In genomic region chr2:118124293-118124891, GRCh38 we compare ENCODE assay signal across 13 cellular contexts. TPM values are rescaled to one million over a fixed set of nuclear protein-coding genes. Genes with fewer than 3 reads are reported as not detected.
DNase-seq lines count a peak whose midpoint lies in the region; ATAC-seq and TF ChIP-seq lines count a peak whose summit lies in the region.
"Had no signal": no experiment of that assay in that cellular context is flagged by ENCODE, and none has a peak within 500 bp of the region (broad histone marks: within the 10 kb centered on the region; RNA-seq: fewer than 3 reads in every experiment).

No MANE protein-coding gene starts in this region.

- no peak overlapping the region for H2AFZ ChIP-seq in mammary epithelial cell (ENCODE audit: low read depth, low read length)

- peak overlapping the region; percentile 13 to 73 (median 25) for H3K27ac Mint-ChIP-seq in nephron
- H3K27ac Mint-ChIP-seq in T-cell = no peak overlapping the region
- H3K27ac Mint-ChIP-seq: activated CD4-positive, alpha-beta memory T cell treated with anti-CD3 and anti-CD28 coated beads for 36 hours had no signal

- no peak for TF ChIP-seq CTCF in mammary epithelial cell (conservative IDR thresholded peaks at IDR 0.05 in 1 of 2, IDR thresholded peaks at IDR 0.05 in 1 of 2; ENCODE audit: extremely low read depth in 1 of 2, insufficient read depth in 1 of 2, low read depth in 1 of 2, low read length in 2 of 2)
- no peak for TF ChIP-seq CTCF in nephron (IDR thresholded peaks at IDR 0.05; ENCODE audit: unreplicated experiment in 3 of 3)

- H3K4me2 ChIP-seq in mammary epithelial cell (ENCODE audit: insufficient read depth, low read depth, low read length) = peak overlapping the region; percentile 77

- H3K36me3 Mint-ChIP-seq in nephron (ENCODE audit: low read depth) = no peaks in the 10 kb centered on the region
- H3K36me3 Mint-ChIP-seq in T-cell = no peaks in the 10 kb centered on the region
- H3K36me3 Mint-ChIP-seq: activated CD4-positive, alpha-beta memory T cell treated with anti-CD3 and anti-CD28 coated beads for 36 hours had no signal

- H3K27me3 Mint-ChIP-seq in nephron (ENCODE audit: low read depth) (no peaks in the 10 kb centered on the region), T-cell (peaks cover 19 to 36% of the 10 kb centered on the region in 2 donors)

- H3K36me3 ChIP-seq in mammary epithelial cell (ENCODE audit: insufficient read depth, low read length) = no peaks in the 10 kb centered on the region
- H3K36me3 ChIP-seq: tibial artery had no signal

- H3K4me3 Mint-ChIP-seq in nephron (no peak overlapping the region), T-cell (no peak overlapping the region)
- H3K4me3 Mint-ChIP-seq: activated CD4-positive, alpha-beta memory T cell treated with anti-CD3 and anti-CD28 coated beads for 36 hours had no signal

- intact Hi-C loops in mammary epithelial cell (cut with micrococcal nuclease) = no loop called here

- H3K4me1 Mint-ChIP-seq in nephron = peaks cover 33% of the 10 kb centered on the region
- no peaks in the 10 kb centered on the region for H3K4me1 Mint-ChIP-seq in T-cell

- no peak overlapping the region for H3K4me3 ChIP-seq in mammary epithelial cell (replicated peaks in 1 of 3; ENCODE audit: insufficient read depth in 1 of 3, low read depth in 2 of 3, low read length in 3 of 3)
- H3K4me3 ChIP-seq: tibial artery had no signal

- no peaks in the 10 kb centered on the region for H3K79me2 ChIP-seq in mammary epithelial cell (ENCODE audit: insufficient read depth, low read length)

- dilution Hi-C loops in mammary epithelial cell (cut with HindIII; ENCODE audit: low sequenced_read_pairs) = no loop called here

- no peak for TF ChIP-seq POLR2A in GM18505 (IDR thresholded peaks at IDR 0.05; ENCODE audit: borderline replicate concordance, extremely low read depth, insufficient read depth, insufficient read length)

- H3K4me1 ChIP-seq in mammary epithelial cell (ENCODE audit: insufficient read depth, low read length) = peaks cover 34% of the 10 kb centered on the region

- peaks cover 2% of the 10 kb centered on the region for H3K9me3 Mint-ChIP-seq in nephron
- no peaks in the 10 kb centered on the region for H3K9me3 Mint-ChIP-seq in T-cell
- H3K9me3 Mint-ChIP-seq: activated CD4-positive, alpha-beta memory T cell treated with anti-CD3 and anti-CD28 coated beads for 36 hours had no signal

- in situ Hi-C loops in mammary epithelial cell (cut with MboI; ENCODE audit: low sequenced_read_pairs in 2 of 2) = no loop called here
- in situ Hi-C loops in KBM-7 (cut with MboI; ENCODE audit: low pct_unique_long_range_greater_than_20kb, low sequenced_read_pairs) = no loop called here

- H3K9me3 ChIP-seq in mammary epithelial cell (replicated peaks; ENCODE audit: insufficient read depth, low read length) = no peaks in the 10 kb centered on the region
- H3K9me3 ChIP-seq: tibial artery had no signal

- POLR2A ChIA-PET in T-cell (lab: Charles Lee) = no interaction called here

- DNase-seq in MV-4-11 (lab: John Stamatoyannopoulos, UW) (peak; percentile 80), mammary epithelial cell (no peak), KBM-7 (no peak), T-cell (no peak)
- DNase-seq: activated CD4-positive, alpha-beta memory T cell treated with anti-CD3 and anti-CD28 coated beads for 36 hours; DMS53; NCI-H1694 treated with DMSO at 0.1 percent for 48 hours; NCI-H524 treated with DMSO at 0.1 percent for 48 hours had no signal

- ATAC-seq in GM18868 (IDR thresholded peaks at IDR 0.05; ENCODE audit: unreplicated experiment) = peak; percentile 53
- no peak for ATAC-seq in GM18505 (IDR thresholded peaks at IDR 0.05; ENCODE audit: unreplicated experiment)
- ATAC-seq in GM21576 (IDR thresholded peaks at IDR 0.05; ENCODE audit: unreplicated experiment) = no peak
- no peak for ATAC-seq in T-cell (replicated peaks in 1 of 4)

- CTCF ChIA-PET in mammary epithelial cell (lab: Charles Lee; ENCODE audit: low non-redundant PET) = no interaction called here
- CTCF ChIA-PET in T-cell (lab: Charles Lee) = interaction anchor here in 1 of 2 donors (0.6 kb wide), 1 partner anchor 60 kb away, joined by 3 read pairs; no protein-coding TSS in a partner anchor

- WGBS in mammary epithelial cell (ENCODE audit: low coverage, missing lambda C conversion rate) = 96% methylated on average over 8 of the region's 8 CpGs

- no peaks in the 10 kb centered on the region for H3K27me3 ChIP-seq in mammary epithelial cell (ENCODE audit: insufficient read depth, low read length)
- H3K27me3 ChIP-seq: tibial artery had no signal

- peak overlapping the region; percentile 100 for H3K27ac ChIP-seq in mammary epithelial cell (ENCODE audit: insufficient read depth, low read depth, low read length)

- peak overlapping the region; percentile 84 for H3K9ac ChIP-seq in mammary epithelial cell (ENCODE audit: insufficient read depth, low read length)

- BruUV-seq in mammary epithelial cell (replicated peaks; lab: Mats Ljungman, UMichigan) = TSS peak; percentile 62

- no peaks in the 10 kb centered on the region for H4K20me1 ChIP-seq in mammary epithelial cell (ENCODE audit: insufficient read depth, low read length)

RNA-seq across cellular contexts. Expression of gene INSIG2, which starts 36.1 kb away (rescaled TPM):
- total RNA-seq in mammary epithelial cell (10 to 100 TPM; 10.5 to 19.8 TPM), T-cell (10 to 100 TPM; 13.8 to 18.9 (median 16.9) TPM)
- 17.6 TPM for polyA plus RNA-seq in mammary epithelial cell
- 59.3 TPM for polyA minus RNA-seq in mammary epithelial cell

Comparison
In these comparisons a context has a peak if more than half of its experiments do, and no peak if none do; other contexts are left out.
1. H3K27ac Mint-ChIP-seq: peak in nephron (3 of 3); none in T-cell (0 of 2).